In the genomic region with DNA sequence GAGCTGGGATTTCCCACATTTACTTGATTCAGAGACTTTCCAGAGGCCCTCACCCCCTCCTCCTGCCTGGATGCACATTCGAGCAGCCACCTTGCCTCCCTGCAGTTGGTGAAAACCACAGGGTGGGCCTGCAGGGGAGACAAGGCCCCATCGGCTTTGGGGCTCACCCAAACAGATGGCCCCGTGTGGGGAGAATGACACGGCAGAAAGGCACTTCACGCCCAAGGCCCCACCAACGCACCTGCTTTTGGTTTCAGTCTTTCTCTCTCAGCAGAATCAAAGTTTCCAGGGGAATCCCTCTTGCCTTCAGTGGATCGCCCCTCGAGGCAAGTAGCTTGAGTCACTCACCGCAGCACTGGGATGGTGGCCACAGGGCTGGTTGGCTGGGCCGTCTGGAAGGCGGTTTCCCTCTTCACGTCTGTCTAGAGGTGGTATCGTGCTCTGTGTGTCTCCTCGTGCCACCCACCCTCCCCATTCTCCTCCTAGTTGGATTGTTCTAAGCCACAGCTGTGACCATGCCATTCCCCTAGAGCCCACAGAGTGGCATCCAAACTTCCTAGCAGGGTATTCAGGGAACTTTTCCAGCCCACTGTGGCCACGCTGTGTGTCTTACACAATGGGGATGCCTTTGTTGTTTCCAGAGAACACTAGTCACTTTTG, we compare ENCODE assay signal across 9 cellular contexts. TPM values are rescaled to one million over a fixed set of nuclear protein-coding genes. Genes with fewer than 3 reads are reported as not detected.
DNase-seq lines count a peak whose midpoint lies in the region; ATAC-seq and TF ChIP-seq lines count a peak whose summit lies in the region.
"Had no signal": no experiment of that assay in that cellular context is flagged by ENCODE, and none has a peak within 500 bp of the region (broad histone marks: within the 10 kb centered on the region; RNA-seq: fewer than 3 reads in every experiment).

No MANE protein-coding gene starts in this region.

- no peaks in the 10 kb centered on the region for H3F3A ChIP-seq in PC-9 (ENCODE audit: insufficient read depth, low read depth)

- no peak overlapping the region for H3K4me2 ChIP-seq in PC-9

- no TSS peak for BruUV-seq in PC-9 (replicated peaks; lab: Mats Ljungman, UMichigan)

- H3K36me3 ChIP-seq in CD8-positive, alpha-beta T cell (ENCODE audit: insufficient read depth, low read length): no peaks in the 10 kb centered on the region
- H3K36me3 ChIP-seq in PC-9 (ENCODE audit: low read depth): no peaks in the 10 kb centered on the region
- H3K36me3 ChIP-seq: thoracic aorta had no signal

- intact Hi-C loops in CD8-positive, alpha-beta T cell (cut with DNase I, micrococcal nuclease): no loop called here
- intact Hi-C loops in PC-9 (cut with micrococcal nuclease; ENCODE audit: unreplicated experiment): no loop called here

- H2AFZ ChIP-seq in PC-9: no peak overlapping the region

- POLR2A ChIA-PET in CD8-positive, alpha-beta T cell (lab: Charles Lee): no interaction called here
- POLR2A ChIA-PET in PC-9 (lab: Charles Lee; ENCODE audit: unreplicated experiment): no interaction called here

- no peaks in the 10 kb centered on the region for H3K79me2 ChIP-seq in PC-9 (ENCODE audit: low read depth)

- H3K9me3 Mint-ChIP-seq in CD8-positive, alpha-beta T cell: no peaks in the 10 kb centered on the region
- H3K9me3 Mint-ChIP-seq in IgD-negative memory B cell: no peaks in the 10 kb centered on the region
- no peaks in the 10 kb centered on the region for H3K9me3 Mint-ChIP-seq in activated T-cell treated with anti-CD3 and anti-CD28 coated beads, Interleukin-2, amount 50 U/mL, for 72 hours
- no peaks in the 10 kb centered on the region for H3K9me3 Mint-ChIP-seq in natural killer cell treated with Interleukin-12 subunit alpha and Interleukin-12 subunit beta and Interleukin-15 and Interleukin-18, amount 100 ng/mL, for 72 hours

- H3K9me3 ChIP-seq in CD8-positive, alpha-beta T cell (ENCODE audit: low read length): no peaks in the 10 kb centered on the region
- H3K9me3 ChIP-seq in PC-9 (ENCODE audit: insufficient read depth, low read depth): no peaks in the 10 kb centered on the region
- H3K9me3 ChIP-seq: thoracic aorta had no signal

- H3K27me3 Mint-ChIP-seq in CD8-positive, alpha-beta T cell (ENCODE audit: low read depth): no peaks in the 10 kb centered on the region
- no peaks in the 10 kb centered on the region for H3K27me3 Mint-ChIP-seq in IgD-negative memory B cell
- peaks cover 19% of the 10 kb centered on the region for H3K27me3 Mint-ChIP-seq in activated T-cell treated with anti-CD3 and anti-CD28 coated beads, Interleukin-2, amount 50 U/mL, for 72 hours (ENCODE audit: low read depth)
- H3K27me3 Mint-ChIP-seq in natural killer cell treated with Interleukin-12 subunit alpha and Interleukin-12 subunit beta and Interleukin-15 and Interleukin-18, amount 100 ng/mL, for 72 hours: no peaks in the 10 kb centered on the region

- H4K20me1 ChIP-seq in PC-9 (ENCODE audit: insufficient read depth): no peaks in the 10 kb centered on the region

- no peaks in the 10 kb centered on the region for H3K4me1 ChIP-seq in CD8-positive, alpha-beta T cell (ENCODE audit: insufficient read depth, low read length)
- H3K4me1 ChIP-seq in PC-9 (replicated peaks; ENCODE audit: insufficient read depth): no peaks in the 10 kb centered on the region

- peak; percentile 84 for ATAC-seq in CD8-positive, alpha-beta T cell
- ATAC-seq in GM21423 (IDR thresholded peaks at IDR 0.05; ENCODE audit: unreplicated experiment): peak; percentile 81
- peak; percentile 86 to 90 for ATAC-seq in activated T-cell treated with anti-CD3 and anti-CD28 coated beads, Interleukin-2, amount 50 U/mL, for 72 hours (replicated peaks in 1 of 2)
- peak; percentile 94 to 97 for ATAC-seq in natural killer cell treated with Interleukin-12 subunit alpha and Interleukin-12 subunit beta and Interleukin-15 and Interleukin-18, amount 100 ng/mL, for 72 hours

- peak in 6 of 7 experiments; percentile 3 to 69 (median 35) for DNase-seq in CD8-positive, alpha-beta T cell
- DNase-seq in activated T-cell treated with anti-CD3 and anti-CD28 coated beads, Interleukin-2, amount 50 U/mL, for 72 hours: peak; percentile 91 to 94
- peak; percentile 97 for DNase-seq in natural killer cell treated with Interleukin-12 subunit alpha and Interleukin-12 subunit beta and Interleukin-15 and Interleukin-18, amount 100 ng/mL, for 72 hours (ENCODE audit: low spot score)
- no peak for DNase-seq in AML-193 (lab: John Stamatoyannopoulos, UW)
- DNase-seq in D341Med (ENCODE audit: low spot score): no peak
- DNase-seq in PC-9: no peak

- H3K4me3 Mint-ChIP-seq in CD8-positive, alpha-beta T cell: peak overlapping the region; percentile 68
- H3K4me3 Mint-ChIP-seq in IgD-negative memory B cell: peak overlapping the region in 3 of 4 donors; percentile 72 to 88 (median 87)
- peak overlapping the region; percentile 82 to 84 for H3K4me3 Mint-ChIP-seq in activated T-cell treated with anti-CD3 and anti-CD28 coated beads, Interleukin-2, amount 50 U/mL, for 72 hours
- H3K4me3 Mint-ChIP-seq in natural killer cell treated with Interleukin-12 subunit alpha and Interleukin-12 subunit beta and Interleukin-15 and Interleukin-18, amount 100 ng/mL, for 72 hours: peak overlapping the region; percentile 78

- H3K27ac Mint-ChIP-seq in CD8-positive, alpha-beta T cell: peak overlapping the region; percentile 18
- no peak overlapping the region for H3K27ac Mint-ChIP-seq in IgD-negative memory B cell
- H3K27ac Mint-ChIP-seq in activated T-cell treated with anti-CD3 and anti-CD28 coated beads, Interleukin-2, amount 50 U/mL, for 72 hours: peak overlapping the region; percentile 92
- H3K27ac Mint-ChIP-seq in natural killer cell treated with Interleukin-12 subunit alpha and Interleukin-12 subunit beta and Interleukin-15 and Interleukin-18, amount 100 ng/mL, for 72 hours: peak overlapping the region; percentile 96 to 99

- H3K4me3 ChIP-seq in CD8-positive, alpha-beta T cell (ENCODE audit: low read depth, low read length): peak overlapping the region; percentile 28
- H3K4me3 ChIP-seq in PC-9: no peak overlapping the region
- H3K4me3 ChIP-seq: thoracic aorta had no signal

- H3K27me3 ChIP-seq in CD8-positive, alpha-beta T cell (ENCODE audit: insufficient read depth, low read length): no peaks in the 10 kb centered on the region
- H3K27me3 ChIP-seq in PC-9 (ENCODE audit: insufficient read depth, low read depth): no peaks in the 10 kb centered on the region

- no peak overlapping the region for H3K27ac ChIP-seq in CD8-positive, alpha-beta T cell (ENCODE audit: low read depth, low read length)
- no peak overlapping the region for H3K27ac ChIP-seq in PC-9
- H3K27ac ChIP-seq: thoracic aorta had no signal

- CTCF ChIA-PET in CD8-positive, alpha-beta T cell (lab: Charles Lee): no interaction called here
- CTCF ChIA-PET in PC-9 (lab: Charles Lee): no interaction called here

- no peaks in the 10 kb centered on the region for H3K9me2 ChIP-seq in PC-9 (ENCODE audit: insufficient read depth)

- peaks cover 14% of the 10 kb centered on the region for H3K4me1 Mint-ChIP-seq in CD8-positive, alpha-beta T cell (ENCODE audit: low read depth)
- H3K4me1 Mint-ChIP-seq in IgD-negative memory B cell: peaks cover 10 to 17% (median 10%) of the 10 kb centered on the region in 3 donors
- H3K4me1 Mint-ChIP-seq in activated T-cell treated with anti-CD3 and anti-CD28 coated beads, Interleukin-2, amount 50 U/mL, for 72 hours (ENCODE audit: low read depth): peaks cover 64% of the 10 kb centered on the region
- peaks cover 41 to 64% of the 10 kb centered on the region in 2 donors for H3K4me1 Mint-ChIP-seq in natural killer cell treated with Interleukin-12 subunit alpha and Interleukin-12 subunit beta and Interleukin-15 and Interleukin-18, amount 100 ng/mL, for 72 hours (ENCODE audit: low read depth in 2 of 2)

- H3K36me3 Mint-ChIP-seq in CD8-positive, alpha-beta T cell: no peaks in the 10 kb centered on the region
- H3K36me3 Mint-ChIP-seq in IgD-negative memory B cell: no peaks in the 10 kb centered on the region
- H3K36me3 Mint-ChIP-seq in activated T-cell treated with anti-CD3 and anti-CD28 coated beads, Interleukin-2, amount 50 U/mL, for 72 hours (ENCODE audit: insufficient read depth in 2 of 2): peaks cover 3 to 5% of the 10 kb centered on the region in 2 donors
- H3K36me3 Mint-ChIP-seq in natural killer cell treated with Interleukin-12 subunit alpha and Interleukin-12 subunit beta and Interleukin-15 and Interleukin-18, amount 100 ng/mL, for 72 hours: no peaks in the 10 kb centered on the region

- TF ChIP-seq CTCF in CD8-positive, alpha-beta T cell (IDR thresholded peaks at IDR 0.05): no peak
- TF ChIP-seq CTCF in PC-9 (conservative IDR thresholded peaks at IDR 0.05): no peak

RNA-seq across cellular contexts. Expression of a gene that starts 31.8 kb away (rescaled TPM):
- total RNA-seq in CD8-positive, alpha-beta T cell: 100 to 1,000 TPM; 107 to 108 TPM
- polyA plus RNA-seq in IgD-negative memory B cell: 298 TPM
- total RNA-seq in activated T-cell treated with anti-CD3 and anti-CD28 coated beads, Interleukin-2, amount 50 U/mL, for 72 hours: 100 to 1,000 TPM in 1 of 2 donors, 10 to 100 TPM in 1; 96.2 to 121 TPM
- total RNA-seq in natural killer cell treated with Interleukin-12 subunit alpha and Interleukin-12 subunit beta and Interleukin-15 and Interleukin-18, amount 100 ng/mL, for 72 hours: 100 to 1,000 TPM; 176 to 255 TPM
- total RNA-seq in PC-9 (2021): 97.7 and 163 TPM in 2 replicates

RNA-seq across cellular contexts. Expression of a gene that starts 32.2 kb away (rescaled TPM):
- 10 to 100 TPM; 21.0 to 24.7 TPM for total RNA-seq in CD8-positive, alpha-beta T cell
- polyA plus RNA-seq in IgD-negative memory B cell: 24.7 TPM
- total RNA-seq in activated T-cell treated with anti-CD3 and anti-CD28 coated beads, Interleukin-2, amount 50 U/mL, for 72 hours: 10 to 100 TPM; 28.7 to 35.2 TPM
- 10 to 100 TPM; 56.9 to 62.2 TPM for total RNA-seq in natural killer cell treated with Interleukin-12 subunit alpha and Interleukin-12 subunit beta and Interleukin-15 and Interleukin-18, amount 100 ng/mL, for 72 hours
- 30.2 and 32.6 TPM in 2 replicates for total RNA-seq in PC-9 (2021)

Comparison
In these comparisons a context has a peak if more than half of its experiments do, and no peak if none do; other contexts are left out.
1. DNase-seq: peak in CD8-positive, alpha-beta T cell (6 of 7), activated T-cell treated with anti-CD3 and anti-CD28 coated beads, Interleukin-2, amount 50 U/mL, for 72 hours (2 of 2) and natural killer cell treated with Interleukin-12 subunit alpha and Interleukin-12 subunit beta and Interleukin-15 and Interleukin-18, amount 100 ng/mL, for 72 hours (single experiment); none in AML-193 (0 of 2), D341Med (single experiment) and PC-9 (0 of 2).
2. H3K27ac Mint-ChIP-seq: peak in CD8-positive, alpha-beta T cell (single experiment), activated T-cell treated with anti-CD3 and anti-CD28 coated beads, Interleukin-2, amount 50 U/mL, for 72 hours (single experiment) and natural killer cell treated with Interleukin-12 subunit alpha and Interleukin-12 subunit beta and Interleukin-15 and Interleukin-18, amount 100 ng/mL, for 72 hours (2 of 2); none in IgD-negative memory B cell (0 of 3).
3. Peak in every context shown above with its lines, with median percentiles within 50 percentile points of each other: ATAC-seq and H3K4me3 Mint-ChIP-seq.